Comparison of ENCODE assay signal across 1 cellular context in the genomic region with DNA sequence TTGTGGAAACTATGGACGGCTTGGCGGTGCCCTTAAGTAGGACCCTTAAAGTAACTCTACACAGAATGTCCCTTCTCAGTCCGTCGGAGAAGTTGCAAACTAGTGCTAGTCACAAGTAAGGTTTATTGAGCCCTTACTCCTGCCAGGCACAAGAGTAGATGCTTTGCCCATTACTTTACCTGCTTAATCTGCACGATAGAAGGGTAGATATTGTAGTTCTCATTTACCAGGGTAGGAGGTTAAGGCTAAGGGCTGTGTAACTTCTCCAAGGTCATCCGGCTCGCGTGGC.
TF ChIP-seq lines count a peak whose summit lies in the region.

No MANE protein-coding gene starts in this region.

TF ChIP-seq in K562, 482 proteins besides CTCF, POLR2A, EP300 and RAD21 (continued from another document):
- TF ChIP-seq, protein P1, sequence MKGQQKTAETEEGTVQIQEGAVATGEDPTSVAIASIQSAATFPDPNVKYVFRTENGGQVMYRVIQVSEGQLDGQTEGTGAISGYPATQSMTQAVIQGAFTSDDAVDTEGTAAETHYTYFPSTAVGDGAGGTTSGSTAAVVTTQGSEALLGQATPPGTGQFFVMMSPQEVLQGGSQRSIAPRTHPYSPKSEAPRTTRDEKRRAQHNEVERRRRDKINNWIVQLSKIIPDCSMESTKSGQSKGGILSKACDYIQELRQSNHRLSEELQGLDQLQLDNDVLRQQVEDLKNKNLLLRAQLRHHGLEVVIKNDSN (CRISPR knock-in tag; IDR thresholded peaks at IDR 0.05): no peak
- TF ChIP-seq BRD9 (IDR thresholded peaks at IDR 0.05; ENCODE audit: low read depth, partially characterized antibody): no peak
- no peak for TF ChIP-seq JUN (IDR thresholded peaks at IDR 0.05; ENCODE audit: borderline replicate concordance, low read depth, low read length)
- TF ChIP-seq JUN (CRISPR knock-in tag; IDR thresholded peaks at IDR 0.05; ENCODE audit: borderline replicate concordance): no peak
- no peak for TF ChIP-seq KDM1A (IDR thresholded peaks at IDR 0.05)
- TF ChIP-seq FOXK1 (CRISPR knock-in tag; IDR thresholded peaks at IDR 0.05; ENCODE audit: borderline replicate concordance): no peak
